ENCODE assay signal across 31 cellular contexts in genomic region chr4:189096717-189097116, GRCh38.
DNase-seq lines count a peak whose midpoint lies in the region; FAIRE-seq and TF ChIP-seq lines count a peak whose summit lies in the region.
"Had no signal": no experiment of that assay in that cellular context is flagged by ENCODE, and none has a peak within 500 bp of the region (broad histone marks: within the 10 kb centered on the region; RNA-seq: fewer than 3 reads in every experiment).

No MANE protein-coding gene starts in this region.

- intact Hi-C loops in sigmoid colon (cut with DNase I) (no loop called here), transverse colon (cut with DNase I; ENCODE audit: low total_unique reads) (no loop called here)

- H2AFZ ChIP-seq in KMS-11 (ENCODE audit: low read depth) = no peak overlapping the region

- H3F3A ChIP-seq in DOHH2 (ENCODE audit: control insufficient read depth, insufficient read depth) = no peaks in the 10 kb centered on the region

- no peaks in the 10 kb centered on the region for H3K27me3 Mint-ChIP-seq in nephron progenitor cell (ENCODE audit: low read depth, poor library complexity)
- H3K27me3 Mint-ChIP-seq: CD4-positive, alpha-beta T cell; stimulated activated naive CD8-positive, alpha-beta T cell treated with anti-CD3 and anti-CD28 coated beads, Interleukin-15, Interleukin-2, amounts not matched to agents 100 ng/mL and 50 ng/mL, for 24 hours had no signal

- no peaks in the 10 kb centered on the region for H3K36me3 Mint-ChIP-seq in nephron progenitor cell (ENCODE audit: low read depth)

- no peak overlapping the region for H3K4me3 ChIP-seq in DOHH2 (ENCODE audit: low read length)
- no peak overlapping the region for H3K4me3 ChIP-seq in KMS-11 (IDR thresholded peaks at IDR 0.05; ENCODE audit: insufficient read depth, low read depth, low read length)
- no peak overlapping the region for H3K4me3 ChIP-seq in cardiac fibroblast (replicated peaks in 1 of 2; ENCODE audit: low read depth in 2 of 2, low read length in 2 of 2)
- no peak overlapping the region for H3K4me3 ChIP-seq in sigmoid colon
- H3K4me3 ChIP-seq in transverse colon = no peak overlapping the region
- H3K4me3 ChIP-seq: body of pancreas, gastrocnemius medialis, mucosa of descending colon, thyroid gland had no signal

- DNase-seq in cardiac fibroblast (ENCODE audit: low read depth in 2 of 2) = no peak
- no peak for DNase-seq in nephron progenitor cell
- DNase-seq in sigmoid colon = no peak
- no peak for DNase-seq in transverse colon
- DNase-seq in NCI-H748 (lab: John Stamatoyannopoulos, UW; ENCODE audit: unreplicated experiment) = no peak
- no peak for DNase-seq in GM19239 (ENCODE audit: insufficient read length, low spot score)
- DNase-seq: activated CD4-positive, CD25-positive, alpha-beta regulatory T cell treated with anti-CD3 and anti-CD28 coated beads, Interleukin-2, amount 50 U/mL, for 72 hours; activated CD8-positive, alpha-beta T cell treated with anti-CD3 and anti-CD28 coated beads, Interleukin-2, amount 10 ng/mL, durations not matched to agents 7 days and 5 days; activated T-cell treated with anti-CD3 and anti-CD28 coated beads for 4 hours; body of pancreas; CD4-positive, alpha-beta T cell; effector memory CD4-positive, alpha-beta T cell; gastrocnemius medialis; GF-D8; hypothalamus; islet precursor cell; left ventricle myocardium superior; mucosa of descending colon; NCI-H1105 treated with DMSO at 0.1 percent for 48 hours; NCI-H2029; NCI-H2227 treated with DMSO at 0.1 percent for 48 hours; NCI-H748 treated with DMSO at 0.1 percent for 48 hours; OCI-M1; stimulated activated CD4-positive, alpha-beta T cell treated with anti-CD3 and anti-CD28 coated beads, Interleukin-15, amount 100 ng/mL, for 24 hours; T-helper 9 cell; thyroid gland had no signal

- H4K20me1 ChIP-seq in DOHH2 (ENCODE audit: control insufficient read depth, insufficient read depth, low read depth, low read length) (no peaks in the 10 kb centered on the region), KMS-11 (ENCODE audit: insufficient read depth) (no peaks in the 10 kb centered on the region)

- no peak for FAIRE-seq in GM19239 (lab: Jason Lieb, UNC)
- FAIRE-seq: colon, GM18507 had no signal

- peaks cover 9% of the 10 kb centered on the region for H3K9me3 Mint-ChIP-seq in nephron progenitor cell

- no peaks in the 10 kb centered on the region for H3K27me3 ChIP-seq in DOHH2 (ENCODE audit: control insufficient read depth, low read length)
- H3K27me3 ChIP-seq in KMS-11 (ENCODE audit: insufficient read depth, low read depth) = no peaks in the 10 kb centered on the region
- H3K27me3 ChIP-seq in sigmoid colon = no peaks in the 10 kb centered on the region
- H3K27me3 ChIP-seq in transverse colon = no peaks in the 10 kb centered on the region
- H3K27me3 ChIP-seq: body of pancreas, gastrocnemius medialis, thyroid gland had no signal

- 94 to 95% methylated on average over 25 of the region's 25 CpGs for WGBS in sigmoid colon, 2 donors
- WGBS in transverse colon (ENCODE audit: low coverage in 1 of 2), 2 donors = 94 to 100% methylated on average over 1 to 25 of the region's 25 CpGs

- no peak overlapping the region for H3K9ac ChIP-seq in KMS-11

- H3K4me3 Mint-ChIP-seq in nephron progenitor cell = no peak overlapping the region
- H3K4me3 Mint-ChIP-seq: activated CD8-positive, alpha-beta T cell treated with anti-CD3 and anti-CD28 coated beads, Interleukin-2, amount 10 ng/mL, durations not matched to agents 7 days and 5 days; CD4-positive, alpha-beta T cell; stimulated activated naive CD8-positive, alpha-beta T cell treated with anti-CD3 and anti-CD28 coated beads, Interleukin-15, Interleukin-2, amounts not matched to agents 100 ng/mL and 50 ng/mL, for 24 hours had no signal

- no peaks in the 10 kb centered on the region for H3K9me2 ChIP-seq in DOHH2 (replicated peaks; ENCODE audit: control insufficient read depth, low read length)

- H3K27ac ChIP-seq in DOHH2 (ENCODE audit: low read depth, low read length) (no peak overlapping the region), KMS-11 (no peak overlapping the region), sigmoid colon (no peak overlapping the region), transverse colon (no peak overlapping the region)
- H3K27ac ChIP-seq: body of pancreas, gastrocnemius medialis, thyroid gland had no signal

- H3K4me2 ChIP-seq in DOHH2 (ENCODE audit: low read length) (no peak overlapping the region), KMS-11 (no peak overlapping the region)

- H3K27ac Mint-ChIP-seq in nephron progenitor cell = no peak overlapping the region
- H3K27ac Mint-ChIP-seq: activated CD8-positive, alpha-beta T cell treated with anti-CD3 and anti-CD28 coated beads, Interleukin-2, amount 10 ng/mL, durations not matched to agents 7 days and 5 days; CD4-positive, alpha-beta T cell; stimulated activated naive CD8-positive, alpha-beta T cell treated with anti-CD3 and anti-CD28 coated beads, Interleukin-15, Interleukin-2, amounts not matched to agents 100 ng/mL and 50 ng/mL, for 24 hours had no signal

- no peaks in the 10 kb centered on the region for H3K36me3 ChIP-seq in DOHH2 (ENCODE audit: control insufficient read depth, low read length)
- H3K36me3 ChIP-seq in KMS-11 (ENCODE audit: insufficient read depth) = no peaks in the 10 kb centered on the region
- no peaks in the 10 kb centered on the region for H3K36me3 ChIP-seq in sigmoid colon
- no peaks in the 10 kb centered on the region for H3K36me3 ChIP-seq in transverse colon
- H3K36me3 ChIP-seq: gastrocnemius medialis, thyroid gland had no signal

- TF ChIP-seq POLR2A in sigmoid colon (IDR thresholded peaks at IDR 0.05) = no peak
- no peak for TF ChIP-seq POLR2A in transverse colon (IDR thresholded peaks at IDR 0.05)

- TF ChIP-seq CTCF in DOHH2 (IDR thresholded peaks at IDR 0.05; ENCODE audit: low read depth, low read length, poor library complexity, severe bottlenecking) (peak; percentile 39), KMS-11 (conservative IDR thresholded peaks at IDR 0.05; ENCODE audit: low read depth, low read length) (0 out of 2 replicates have a peak, but pooled peaks have one; percentile 29), cardiac fibroblast (IDR thresholded peaks at IDR 0.05; ENCODE audit: low read depth, low read length) (peak; percentile 1), nephron progenitor cell (IDR thresholded peaks at IDR 0.05) (peak; percentile 9), sigmoid colon (IDR thresholded peaks at IDR 0.05) (no peak), transverse colon (IDR thresholded peaks at IDR 0.05) (no peak)

- H3K79me2 ChIP-seq in DOHH2 (ENCODE audit: control insufficient read depth, low read length) (no peaks in the 10 kb centered on the region), KMS-11 (ENCODE audit: insufficient read depth, low read depth) (no peaks in the 10 kb centered on the region)

- H3K4me1 ChIP-seq in DOHH2 (ENCODE audit: control insufficient read depth, low read length) = no peaks in the 10 kb centered on the region
- peaks cover 6% of the 10 kb centered on the region for H3K4me1 ChIP-seq in KMS-11 (ENCODE audit: low read depth, poor library complexity, severe bottlenecking)
- no peaks in the 10 kb centered on the region for H3K4me1 ChIP-seq in sigmoid colon
- no peaks in the 10 kb centered on the region for H3K4me1 ChIP-seq in transverse colon
- H3K4me1 ChIP-seq: body of pancreas, gastrocnemius medialis, thyroid gland had no signal

- peaks cover 5% of the 10 kb centered on the region for H3K4me1 Mint-ChIP-seq in nephron progenitor cell

- in situ Hi-C loops in transverse colon (cut with MboI; ENCODE audit: low pct_ligation_motif_present in 1 of 4, low pct_unique_long_range_greater_than_20kb in 1 of 4, low sequenced_read_pairs in 3 of 4) = no loop called here

- no peaks in the 10 kb centered on the region for H3K9me3 ChIP-seq in DOHH2 (ENCODE audit: control insufficient read depth, insufficient read depth, low read length)
- no peaks in the 10 kb centered on the region for H3K9me3 ChIP-seq in sigmoid colon
- no peaks in the 10 kb centered on the region for H3K9me3 ChIP-seq in transverse colon
- H3K9me3 ChIP-seq: body of pancreas, gastrocnemius medialis, thyroid gland had no signal

- no peak for TF ChIP-seq EP300 in sigmoid colon (IDR thresholded peaks at IDR 0.05)
- no peak for TF ChIP-seq EP300 in transverse colon (IDR thresholded peaks at IDR 0.05; ENCODE audit: low read depth)

Comparison
In these comparisons a context has a peak if more than half of its experiments do, and no peak if none do; other contexts are left out.
1. CTCF ChIP-seq: peak in DOHH2 (single experiment), KMS-11 (single experiment), cardiac fibroblast (single experiment) and nephron progenitor cell (single experiment); none in sigmoid colon (0 of 4) and transverse colon (0 of 5).